In the genomic region with DNA sequence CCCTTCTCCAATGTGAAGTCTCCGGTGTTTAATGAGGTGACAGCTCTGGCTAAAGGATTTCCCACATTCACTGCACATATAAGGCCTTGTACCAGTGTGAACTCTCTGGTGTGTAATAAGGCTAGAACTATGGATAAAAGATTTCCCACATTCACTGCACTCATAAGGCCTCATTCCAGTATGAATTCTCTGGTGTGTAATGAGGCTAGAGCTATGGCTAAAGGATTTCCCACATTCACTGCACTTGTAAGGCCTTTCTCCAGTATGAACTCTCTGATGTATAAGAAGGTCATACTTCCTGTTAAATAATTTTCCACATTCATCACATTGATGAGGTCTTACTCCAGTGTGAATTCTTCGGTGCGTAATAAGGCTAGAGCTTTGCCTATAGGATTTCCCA, we compare ENCODE assay signal across 1 cellular context.
TF ChIP-seq lines count a peak whose summit lies in the region.

No MANE protein-coding gene starts in this region.

TF ChIP-seq in liver, 16 proteins besides CTCF, POLR2A, EP300 and RAD21:
- TF ChIP-seq GABPA (IDR thresholded peaks at IDR 0.05 in 1 of 2, conservative IDR thresholded peaks at IDR 0.05 in 1 of 2) (no peak), EGR1 (IDR thresholded peaks at IDR 0.05; ENCODE audit: low read depth in 2 of 2) (no peak), JUND (IDR thresholded peaks at IDR 0.05) (no peak), TAF1 (conservative IDR thresholded peaks at IDR 0.05) (no peak), FOXA2 (IDR thresholded peaks at IDR 0.05) (no peak), HNF4G (IDR thresholded peaks at IDR 0.05) (no peak), RXRA (IDR thresholded peaks at IDR 0.05) (no peak), YY1 (IDR thresholded peaks at IDR 0.05) (no peak)
- TF ChIP-seq, protein P1, sequence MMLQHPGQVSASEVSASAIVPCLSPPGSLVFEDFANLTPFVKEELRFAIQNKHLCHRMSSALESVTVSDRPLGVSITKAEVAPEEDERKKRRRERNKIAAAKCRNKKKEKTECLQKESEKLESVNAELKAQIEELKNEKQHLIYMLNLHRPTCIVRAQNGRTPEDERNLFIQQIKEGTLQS (IDR thresholded peaks at IDR 0.05): no peak
- TF ChIP-seq, protein P2, sequence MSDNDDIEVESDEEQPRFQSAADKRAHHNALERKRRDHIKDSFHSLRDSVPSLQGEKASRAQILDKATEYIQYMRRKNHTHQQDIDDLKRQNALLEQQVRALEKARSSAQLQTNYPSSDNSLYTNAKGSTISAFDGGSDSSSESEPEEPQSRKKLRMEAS (IDR thresholded peaks at IDR 0.05): no peak
- TF ChIP-seq, protein P3, sequence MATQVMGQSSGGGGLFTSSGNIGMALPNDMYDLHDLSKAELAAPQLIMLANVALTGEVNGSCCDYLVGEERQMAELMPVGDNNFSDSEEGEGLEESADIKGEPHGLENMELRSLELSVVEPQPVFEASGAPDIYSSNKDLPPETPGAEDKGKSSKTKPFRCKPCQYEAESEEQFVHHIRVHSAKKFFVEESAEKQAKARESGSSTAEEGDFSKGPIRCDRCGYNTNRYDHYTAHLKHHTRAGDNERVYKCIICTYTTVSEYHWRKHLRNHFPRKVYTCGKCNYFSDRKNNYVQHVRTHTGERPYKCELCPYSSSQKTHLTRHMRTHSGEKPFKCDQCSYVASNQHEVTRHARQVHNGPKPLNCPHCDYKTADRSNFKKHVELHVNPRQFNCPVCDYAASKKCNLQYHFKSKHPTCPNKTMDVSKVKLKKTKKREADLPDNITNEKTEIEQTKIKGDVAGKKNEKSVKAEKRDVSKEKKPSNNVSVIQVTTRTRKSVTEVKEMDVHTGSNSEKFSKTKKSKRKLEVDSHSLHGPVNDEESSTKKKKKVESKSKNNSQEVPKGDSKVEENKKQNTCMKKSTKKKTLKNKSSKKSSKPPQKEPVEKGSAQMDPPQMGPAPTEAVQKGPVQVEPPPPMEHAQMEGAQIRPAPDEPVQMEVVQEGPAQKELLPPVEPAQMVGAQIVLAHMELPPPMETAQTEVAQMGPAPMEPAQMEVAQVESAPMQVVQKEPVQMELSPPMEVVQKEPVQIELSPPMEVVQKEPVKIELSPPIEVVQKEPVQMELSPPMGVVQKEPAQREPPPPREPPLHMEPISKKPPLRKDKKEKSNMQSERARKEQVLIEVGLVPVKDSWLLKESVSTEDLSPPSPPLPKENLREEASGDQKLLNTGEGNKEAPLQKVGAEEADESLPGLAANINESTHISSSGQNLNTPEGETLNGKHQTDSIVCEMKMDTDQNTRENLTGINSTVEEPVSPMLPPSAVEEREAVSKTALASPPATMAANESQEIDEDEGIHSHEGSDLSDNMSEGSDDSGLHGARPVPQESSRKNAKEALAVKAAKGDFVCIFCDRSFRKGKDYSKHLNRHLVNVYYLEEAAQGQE (IDR thresholded peaks at IDR 0.05): no peak
- TF ChIP-seq, protein P4, sequence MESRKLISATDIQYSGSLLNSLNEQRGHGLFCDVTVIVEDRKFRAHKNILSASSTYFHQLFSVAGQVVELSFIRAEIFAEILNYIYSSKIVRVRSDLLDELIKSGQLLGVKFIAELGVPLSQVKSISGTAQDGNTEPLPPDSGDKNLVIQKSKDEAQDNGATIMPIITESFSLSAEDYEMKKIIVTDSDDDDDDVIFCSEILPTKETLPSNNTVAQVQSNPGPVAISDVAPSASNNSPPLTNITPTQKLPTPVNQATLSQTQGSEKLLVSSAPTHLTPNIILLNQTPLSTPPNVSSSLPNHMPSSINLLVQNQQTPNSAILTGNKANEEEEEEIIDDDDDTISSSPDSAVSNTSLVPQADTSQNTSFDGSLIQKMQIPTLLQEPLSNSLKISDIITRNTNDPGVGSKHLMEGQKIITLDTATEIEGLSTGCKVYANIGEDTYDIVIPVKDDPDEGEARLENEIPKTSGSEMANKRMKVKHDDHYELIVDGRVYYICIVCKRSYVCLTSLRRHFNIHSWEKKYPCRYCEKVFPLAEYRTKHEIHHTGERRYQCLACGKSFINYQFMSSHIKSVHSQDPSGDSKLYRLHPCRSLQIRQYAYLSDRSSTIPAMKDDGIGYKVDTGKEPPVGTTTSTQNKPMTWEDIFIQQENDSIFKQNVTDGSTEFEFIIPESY (IDR thresholded peaks at IDR 0.05): no peak
